27 cellular contexts compared by ENCODE assay signal in the genomic region with DNA sequence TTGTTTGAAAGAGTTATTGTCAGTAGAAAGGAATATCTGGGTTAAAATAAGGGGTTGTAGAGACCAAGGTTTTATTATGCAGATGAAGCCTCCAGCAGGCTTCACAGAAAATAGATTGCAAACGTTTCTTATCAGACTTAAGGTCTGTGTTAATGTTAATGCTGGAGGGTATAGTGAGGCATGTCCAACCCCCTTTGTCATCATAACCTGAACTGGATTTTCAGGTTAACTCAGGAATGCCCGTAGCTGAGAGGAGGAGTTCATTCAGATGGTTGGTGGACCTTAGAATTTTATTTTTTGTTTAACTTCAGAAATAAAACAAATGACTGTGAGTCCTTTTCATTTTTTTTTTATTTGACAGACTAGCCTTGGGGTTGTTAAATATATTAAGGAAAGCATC.
DNase-seq lines count a peak whose midpoint lies in the region; FAIRE-seq and TF ChIP-seq lines count a peak whose summit lies in the region.
"Had no signal": no experiment of that assay in that cellular context is flagged by ENCODE, and none has a peak within 500 bp of the region (broad histone marks: within the 10 kb centered on the region; RNA-seq: fewer than 3 reads in every experiment).

No MANE protein-coding gene starts in this region.

- no peaks in the 10 kb centered on the region for H3K9me2 ChIP-seq in OCI-LY7 (ENCODE audit: insufficient read depth, low read length)

- H3K27ac Mint-ChIP-seq in activated naive CD8-positive, alpha-beta T cell, result peak overlapping the region; percentile 30
- no peak overlapping the region for H3K27ac Mint-ChIP-seq in activated naive CD8-positive, alpha-beta T cell treated with anti-CD3 and anti-CD28 coated beads for 36 hours
- H3K27ac Mint-ChIP-seq: CD14-positive monocyte; CD4-positive, alpha-beta T cell; CD8-positive, alpha-beta memory T cell had no signal

- DNase-seq in activated naive CD8-positive, alpha-beta T cell treated with anti-CD3 and anti-CD28 coated beads for 36 hours, result no peak
- DNase-seq in OCI-LY7 (ENCODE audit: low spot score) (no peak), bronchial epithelial cell (ENCODE audit: low read depth) (peak; percentile 41), trophoblast cell (peak; percentile 72 to 93), NCI-H1048 (lab: John Stamatoyannopoulos, UW) (no peak), hepatic stellate cell (ENCODE audit: low spot score) (no peak)
- DNase-seq: 8988T; ACHN; AML-193; BE2C; CD4-positive, alpha-beta T cell; CD8-positive, alpha-beta memory T cell; DMS 273 treated with DMSO at 0.1 percent for 48 hours; DMS79; EL; GF-D8; GM23248; H7; HCEC 1CT had no signal

- BruUV-seq in OCI-LY7 (replicated peaks; lab: Mats Ljungman, UMichigan), result no TSS peak

- no peak overlapping the region for H4K91ac ChIP-seq in trophoblast cell (ENCODE audit: low read depth, low read length)

- TF ChIP-seq CTCF in OCI-LY7 (conservative IDR thresholded peaks at IDR 0.05; ENCODE audit: low read length) (no peak), bronchial epithelial cell (IDR thresholded peaks at IDR 0.05; ENCODE audit: insufficient read depth, low read length, severe bottlenecking) (no peak)

- H3K4me1 ChIP-seq in OCI-LY7 (ENCODE audit: insufficient read depth, low read length, poor library complexity, severe bottlenecking) (peaks cover 7% of the 10 kb centered on the region), trophoblast cell (ENCODE audit: control insufficient read depth in 1 of 2, insufficient read depth in 2 of 2, low read length in 2 of 2) (peaks cover 0 to 3% of the 10 kb centered on the region in 2 experiments)
- H3K4me1 ChIP-seq: A549 had no signal

- H4K12ac ChIP-seq in trophoblast cell (ENCODE audit: low read depth, low read length), result no peak overlapping the region

- H3K4me3 ChIP-seq in OCI-LY7 (ENCODE audit: low read depth, low read length, poor library complexity, severe bottlenecking), result no peak overlapping the region
- H3K4me3 ChIP-seq in bronchial epithelial cell (ENCODE audit: low read depth, low read length), result no peak overlapping the region
- H3K4me3 ChIP-seq in trophoblast cell (ENCODE audit: low read depth, low read length), result no peak overlapping the region
- H3K4me3 ChIP-seq: A549; BLaER1 treated with 17β-estradiol and CSF1 and Interleukin-3, amounts not matched to agents 10 nM and 100 nM; GM23248 had no signal

- no peak overlapping the region for H2BK120ac ChIP-seq in trophoblast cell (ENCODE audit: insufficient read depth, low read length, poor library complexity)

- H4K20me1 ChIP-seq in OCI-LY7 (ENCODE audit: insufficient read depth, low read length), result no peaks in the 10 kb centered on the region
- H4K20me1 ChIP-seq: BLaER1 treated with 17β-estradiol and CSF1 and Interleukin-3, amounts not matched to agents 10 nM and 100 nM had no signal

- H3K4me2 ChIP-seq in OCI-LY7 (ENCODE audit: low read length) (no peak overlapping the region), trophoblast cell (ENCODE audit: low read length) (no peak overlapping the region)
- H3K4me2 ChIP-seq: A549; BLaER1 treated with 17β-estradiol and CSF1 and Interleukin-3, amounts not matched to agents 10 nM and 100 nM had no signal

- H3K79me2 ChIP-seq in OCI-LY7 (ENCODE audit: insufficient read depth, low read depth, low read length), result no peaks in the 10 kb centered on the region
- no peaks in the 10 kb centered on the region for H3K79me2 ChIP-seq in trophoblast cell (ENCODE audit: control insufficient read depth, insufficient read depth, low read length, poor library complexity)

- intact Hi-C loops in OCI-LY7 (cut with micrococcal nuclease; ENCODE audit: unreplicated experiment), result no loop called here

- no peak overlapping the region for H3K4ac ChIP-seq in trophoblast cell (ENCODE audit: low read depth, low read length)

- no peak overlapping the region for H3K14ac ChIP-seq in trophoblast cell (ENCODE audit: low read length)

- POLR2A ChIA-PET in OCI-LY7 (lab: Charles Lee), result interaction anchor here (1.3 kb wide), 1 partner anchor 19 kb away, joined by 4 read pairs; no protein-coding TSS in a partner anchor

- no peak overlapping the region for H2BK12ac ChIP-seq in trophoblast cell (ENCODE audit: low read length)

- CTCF ChIA-PET in OCI-LY7 (lab: Charles Lee; ENCODE audit: unreplicated experiment), result no interaction called here

- H3K4me3 Mint-ChIP-seq in activated naive CD8-positive, alpha-beta T cell, result no peak overlapping the region
- H3K4me3 Mint-ChIP-seq in activated naive CD8-positive, alpha-beta T cell treated with anti-CD3 and anti-CD28 coated beads for 36 hours, result no peak overlapping the region
- H3K4me3 Mint-ChIP-seq: CD14-positive monocyte; CD4-positive, alpha-beta T cell; CD8-positive, alpha-beta memory T cell had no signal

- no peaks in the 10 kb centered on the region for H3K36me3 Mint-ChIP-seq in activated naive CD8-positive, alpha-beta T cell
- no peaks in the 10 kb centered on the region for H3K36me3 Mint-ChIP-seq in activated naive CD8-positive, alpha-beta T cell treated with anti-CD3 and anti-CD28 coated beads for 36 hours
- H3K36me3 Mint-ChIP-seq: CD14-positive monocyte; CD8-positive, alpha-beta memory T cell had no signal

- H3K18ac ChIP-seq in trophoblast cell (ENCODE audit: low read length), result no peak overlapping the region

- no CpG with 5 or more reads among the region's 2 CpGs for WGBS in trophoblast cell (ENCODE audit: extremely low coverage, insufficient coverage, insufficient read length)

- peaks cover 7% of the 10 kb centered on the region for H3K79me1 ChIP-seq in trophoblast cell (ENCODE audit: low read length)

- H2AFZ ChIP-seq in OCI-LY7 (ENCODE audit: low read length), result peak overlapping the region; percentile 30; the same call in 1 of the 2 replicates
- no peak overlapping the region for H2AFZ ChIP-seq in trophoblast cell (ENCODE audit: insufficient read depth, low read length, poor library complexity)
- H2AFZ ChIP-seq: GM23248 had no signal

- H3K9me3 ChIP-seq in OCI-LY7 (ENCODE audit: low read length), result peaks cover 22% of the 10 kb centered on the region; the same call in 1 of the 2 replicates
- H3K9me3 ChIP-seq in trophoblast cell (ENCODE audit: insufficient read depth, low read depth, low read length), result peaks cover 5% of the 10 kb centered on the region
- H3K9me3 ChIP-seq: A549, BE2C had no signal

- no peak overlapping the region for H3K27ac ChIP-seq in OCI-LY7 (ENCODE audit: low read depth, low read length, poor library complexity, severe bottlenecking)
- no peak overlapping the region for H3K27ac ChIP-seq in trophoblast cell (ENCODE audit: low read depth, low read length)
- H3K27ac ChIP-seq: A549; BLaER1 treated with 17β-estradiol and CSF1 and Interleukin-3, amounts not matched to agents 10 nM and 100 nM; GM23248 had no signal

- no peak overlapping the region for H2BK5ac ChIP-seq in trophoblast cell (ENCODE audit: low read depth, low read length, poor library complexity)

- no peak overlapping the region for H3K23ac ChIP-seq in trophoblast cell (ENCODE audit: low read length)

- no peak overlapping the region for H3K9ac ChIP-seq in trophoblast cell (ENCODE audit: low read length)
- H3K9ac ChIP-seq: BLaER1 treated with 17β-estradiol and CSF1 and Interleukin-3, amounts not matched to agents 10 nM and 100 nM; GM23248 had no signal

- H4K8ac ChIP-seq in trophoblast cell (ENCODE audit: low read depth, low read length), result no peak overlapping the region

- H3K36me3 ChIP-seq in OCI-LY7 (ENCODE audit: insufficient read depth, low read length) (no peaks in the 10 kb centered on the region; the same call in 1 of the 2 replicates), bronchial epithelial cell (ENCODE audit: control insufficient read depth, insufficient read depth, low read length) (no peaks in the 10 kb centered on the region), trophoblast cell (ENCODE audit: control insufficient read depth in 1 of 2, insufficient read depth in 2 of 2, low read length in 2 of 2) (peaks cover 0 to 2% of the 10 kb centered on the region in 2 experiments)
- H3K36me3 ChIP-seq: BE2C; BLaER1 treated with 17β-estradiol and CSF1 and Interleukin-3, amounts not matched to agents 10 nM and 100 nM had no signal

- no peak overlapping the region for H2AK5ac ChIP-seq in trophoblast cell (ENCODE audit: low read length)

- H3K27me3 ChIP-seq in bronchial epithelial cell (ENCODE audit: control insufficient read depth, insufficient read depth, low read length) (no peaks in the 10 kb centered on the region), trophoblast cell (ENCODE audit: insufficient read depth, low read length) (no peaks in the 10 kb centered on the region)
- H3K27me3 ChIP-seq: BE2C; BLaER1 treated with 17β-estradiol and CSF1 and Interleukin-3, amounts not matched to agents 10 nM and 100 nM had no signal

- no peaks in the 10 kb centered on the region for H3K27me3 Mint-ChIP-seq in activated naive CD8-positive, alpha-beta T cell
- H3K27me3 Mint-ChIP-seq in activated naive CD8-positive, alpha-beta T cell treated with anti-CD3 and anti-CD28 coated beads for 36 hours, result no peaks in the 10 kb centered on the region
- H3K27me3 Mint-ChIP-seq: CD4-positive, alpha-beta T cell; CD8-positive, alpha-beta memory T cell had no signal

- no peaks in the 10 kb centered on the region for H3K9me3 Mint-ChIP-seq in activated naive CD8-positive, alpha-beta T cell (ENCODE audit: low read depth)
- no peaks in the 10 kb centered on the region for H3K9me3 Mint-ChIP-seq in activated naive CD8-positive, alpha-beta T cell treated with anti-CD3 and anti-CD28 coated beads for 36 hours

- FAIRE-seq in bronchial epithelial cell (lab: Jason Lieb, UNC), result no peak
- FAIRE-seq: A549, D721Med, GM12891, GM18507, H1 had no signal

- no peaks in the 10 kb centered on the region for H3K4me1 Mint-ChIP-seq in activated naive CD8-positive, alpha-beta T cell (ENCODE audit: low read depth)
- no peaks in the 10 kb centered on the region for H3K4me1 Mint-ChIP-seq in activated naive CD8-positive, alpha-beta T cell treated with anti-CD3 and anti-CD28 coated beads for 36 hours
- H3K4me1 Mint-ChIP-seq: CD14-positive monocyte; CD8-positive, alpha-beta memory T cell had no signal

Comparison
In these comparisons a context has a peak if more than half of its experiments do, and no peak if none do; other contexts are left out.
1. DNase-seq: peak in bronchial epithelial cell (single experiment) and trophoblast cell (2 of 2); none in activated naive CD8-positive, alpha-beta T cell treated with anti-CD3 and anti-CD28 coated beads for 36 hours (single experiment), OCI-LY7 (single experiment), NCI-H1048 (single experiment) and hepatic stellate cell (single experiment).